In the genomic region with DNA sequence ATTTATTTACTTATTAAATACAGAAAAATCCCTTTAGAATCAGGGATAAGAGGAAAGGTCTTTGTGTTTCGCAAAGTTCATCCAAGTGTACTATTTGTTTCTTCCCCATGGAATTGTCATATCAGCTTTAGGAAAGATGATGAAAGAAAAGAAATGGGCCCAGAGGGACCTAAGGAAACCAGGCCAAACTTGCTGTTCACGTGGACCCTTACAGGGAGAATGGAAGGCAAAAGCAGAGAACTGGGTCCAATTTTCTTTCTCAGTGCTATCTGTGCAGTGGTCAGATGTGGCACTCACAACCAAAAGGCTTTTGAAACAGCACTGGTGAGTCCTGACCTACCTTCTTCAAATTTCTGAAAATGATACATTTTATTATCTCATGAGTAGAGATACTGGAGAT, we compare ENCODE assay signal across 17 cellular contexts. TPM values are rescaled to one million over a fixed set of nuclear protein-coding genes. Genes with fewer than 3 reads are reported as not detected.
DNase-seq lines count a peak whose midpoint lies in the region; ATAC-seq and TF ChIP-seq lines count a peak whose summit lies in the region.
"Had no signal": no experiment of that assay in that cellular context is flagged by ENCODE, and none has a peak within 500 bp of the region (broad histone marks: within the 10 kb centered on the region; RNA-seq: fewer than 3 reads in every experiment).

No MANE protein-coding gene starts in this region.

- ATAC-seq in HG02938 (IDR thresholded peaks at IDR 0.05; ENCODE audit: unreplicated experiment), result no peak

- no peak for DNase-seq in MCF 10A (ENCODE audit: unreplicated experiment)
- DNase-seq in breast epithelium (ENCODE audit: low spot score in 2 of 2), result no peak
- DNase-seq in activated CD4-positive, alpha-beta memory T cell treated with anti-CD3 and anti-CD28 coated beads for 36 hours, result no peak
- DNase-seq in glutamatergic neuron, result no peak
- no peak for DNase-seq in DMS153 treated with DMSO at 0.1 percent for 48 hours (lab: John Stamatoyannopoulos, UW; ENCODE audit: unreplicated experiment)
- DNase-seq in inferior parietal cortex (ENCODE audit: extremely low spot score), result no peak
- DNase-seq: activated CD4-positive, CD25-positive, alpha-beta regulatory T cell treated with anti-CD3 and anti-CD28 coated beads, Interleukin-2, amount 50 U/mL, for 72 hours; Calu3; dermis blood vessel endothelial cell; kidney; mesendoderm; NCI-H146; stimulated activated CD4-positive, alpha-beta T cell treated with anti-CD3 and anti-CD28 coated beads, Interleukin-15, amount 100 ng/mL, for 24 hours; stomach had no signal

- no peak overlapping the region for H3K27ac ChIP-seq in breast epithelium
- H3K27ac ChIP-seq in temporal lobe (ENCODE audit: low read depth, low read length), result peak overlapping the region; percentile 65

- H3K27ac Mint-ChIP-seq in MCF 10A (ENCODE audit: low read depth, unreplicated experiment) (peak overlapping the region; percentile 39), glutamatergic neuron (ENCODE audit: unreplicated experiment) (peak overlapping the region; percentile 71)
- H3K27ac Mint-ChIP-seq in activated CD4-positive, alpha-beta memory T cell treated with anti-CD3 and anti-CD28 coated beads for 36 hours, result peak overlapping the region; percentile 96

- TF ChIP-seq CTCF in MCF 10A (IDR thresholded peaks at IDR 0.05; ENCODE audit: unreplicated experiment) (no peak), breast epithelium (IDR thresholded peaks at IDR 0.05) (no peak), glutamatergic neuron (IDR thresholded peaks at IDR 0.05; ENCODE audit: partially characterized antibody, unreplicated experiment) (no peak)

- H3K27me3 ChIP-seq in breast epithelium, result no peaks in the 10 kb centered on the region
- H3K27me3 ChIP-seq: stomach had no signal

- no peak for TF ChIP-seq POLR2A in breast epithelium (IDR thresholded peaks at IDR 0.05)

- H3K4me3 ChIP-seq in breast epithelium, result no peak overlapping the region
- H3K4me3 ChIP-seq: stomach had no signal

- H3K4me3 Mint-ChIP-seq in MCF 10A (ENCODE audit: unreplicated experiment) (no peak overlapping the region), glutamatergic neuron (ENCODE audit: unreplicated experiment) (no peak overlapping the region)
- H3K4me3 Mint-ChIP-seq in activated CD4-positive, alpha-beta memory T cell treated with anti-CD3 and anti-CD28 coated beads for 36 hours, result no peak overlapping the region
- H3K4me3 Mint-ChIP-seq: neural crest cell had no signal

- no peaks in the 10 kb centered on the region for H3K27me3 Mint-ChIP-seq in MCF 10A (ENCODE audit: insufficient read depth, unreplicated experiment)
- H3K27me3 Mint-ChIP-seq in activated CD4-positive, alpha-beta memory T cell treated with anti-CD3 and anti-CD28 coated beads for 36 hours, result no peaks in the 10 kb centered on the region
- peaks cover 2% of the 10 kb centered on the region for H3K27me3 Mint-ChIP-seq in glutamatergic neuron (ENCODE audit: unreplicated experiment)

- POLR2A ChIA-PET in MCF 10A (lab: Yijun Ruan, JAX), result interaction anchor here (1.7 to 2.8 kb wide), 2 partner anchors 9 to 189 kb away, joined by 3 to 29 read pairs; no protein-coding TSS in a partner anchor
- POLR2A ChIA-PET in activated CD4-positive, alpha-beta memory T cell treated with anti-CD3 and anti-CD28 coated beads for 36 hours (lab: Charles Lee), result interaction anchor here (7.8 kb wide), 1 partner anchor 12 kb away, joined by 85 read pairs; no protein-coding TSS in a partner anchor

- H3K9me3 ChIP-seq in breast epithelium, result no peaks in the 10 kb centered on the region
- H3K9me3 ChIP-seq: stomach had no signal

- H3K4me1 ChIP-seq in breast epithelium, result no peaks in the 10 kb centered on the region

- CTCF ChIA-PET in MCF 10A (lab: Yijun Ruan, JAX), result interaction anchor here (1.6 kb wide), 1 partner anchor 23 kb away, joined by 12 read pairs; no protein-coding TSS in a partner anchor
- CTCF ChIA-PET in activated CD4-positive, alpha-beta memory T cell treated with anti-CD3 and anti-CD28 coated beads for 36 hours (lab: Charles Lee), result interaction anchor here (2.2 kb wide), 1 partner anchor 12 kb away, joined by 11 read pairs; no protein-coding TSS in a partner anchor

- H3K9me3 Mint-ChIP-seq in MCF 10A (ENCODE audit: unreplicated experiment), result no peaks in the 10 kb centered on the region
- no peaks in the 10 kb centered on the region for H3K9me3 Mint-ChIP-seq in activated CD4-positive, alpha-beta memory T cell treated with anti-CD3 and anti-CD28 coated beads for 36 hours
- H3K9me3 Mint-ChIP-seq in glutamatergic neuron (ENCODE audit: unreplicated experiment), result peaks cover 5% of the 10 kb centered on the region
- H3K9me3 Mint-ChIP-seq: neural crest cell had no signal

- H3K36me3 Mint-ChIP-seq in MCF 10A (ENCODE audit: insufficient read depth, unreplicated experiment) (peaks cover 22% of the 10 kb centered on the region), glutamatergic neuron (ENCODE audit: unreplicated experiment) (no peaks in the 10 kb centered on the region)
- H3K36me3 Mint-ChIP-seq in activated CD4-positive, alpha-beta memory T cell treated with anti-CD3 and anti-CD28 coated beads for 36 hours, result peaks cover 16% of the 10 kb centered on the region

- H3K4me1 Mint-ChIP-seq in MCF 10A (ENCODE audit: insufficient read depth, unreplicated experiment), result peaks cover 34% of the 10 kb centered on the region
- peaks cover 93% of the 10 kb centered on the region for H3K4me1 Mint-ChIP-seq in activated CD4-positive, alpha-beta memory T cell treated with anti-CD3 and anti-CD28 coated beads for 36 hours (ENCODE audit: low read depth)
- H3K4me1 Mint-ChIP-seq in glutamatergic neuron (ENCODE audit: low read depth, unreplicated experiment), result peaks cover 42% of the 10 kb centered on the region

- intact Hi-C loops in MCF 10A (cut with micrococcal nuclease), result no loop called here
- intact Hi-C loops in breast epithelium (cut with DNase I; ENCODE audit: low total_unique reads), result no loop called here
- intact Hi-C loops in activated CD4-positive, alpha-beta memory T cell treated with anti-CD3 and anti-CD28 coated beads for 36 hours (cut with micrococcal nuclease), result loop anchor here (2.0 kb wide), 2 partner anchors 41 to 87 kb away; no protein-coding TSS in a partner anchor

- no TSS peak for BruUV-seq in MCF 10A (replicated peaks; lab: Mats Ljungman, UMichigan)

- no peaks in the 10 kb centered on the region for H3K36me3 ChIP-seq in breast epithelium
- H3K36me3 ChIP-seq: stomach had no signal

RNA-seq across cellular contexts. Expression of gene FAM133B, which starts 53.6 kb away (rescaled TPM):
- total RNA-seq in MCF 10A (2022) (27.8 and 33.7 TPM in 2 replicates), breast epithelium (10 to 100 TPM; 25.0 to 38.2 (median 30.5) TPM), glutamatergic neuron (ENCODE audit: unreplicated experiment) (25.0 TPM), temporal lobe (19.2 TPM)
- 10 to 100 TPM; 21.7 to 25.5 TPM for total RNA-seq in activated CD4-positive, alpha-beta memory T cell treated with anti-CD3 and anti-CD28 coated beads for 36 hours

Comparison
In these comparisons a context has a peak if more than half of its experiments do, and no peak if none do; other contexts are left out.
1. H3K27ac Mint-ChIP-seq: peak in every context shown above with its lines; median percentile 96 in activated CD4-positive, alpha-beta memory T cell treated with anti-CD3 and anti-CD28 coated beads for 36 hours; 71 in glutamatergic neuron; 39 in MCF 10A.